Comparison of ENCODE assay signal across 8 cellular contexts in genomic region chr12:48996794-48997718, GRCh38. TPM values are rescaled to one million over a fixed set of nuclear protein-coding genes. Genes with fewer than 3 reads are reported as not detected.
DNase-seq lines count a peak whose midpoint lies in the region; ATAC-seq, FAIRE-seq and TF ChIP-seq lines count a peak whose summit lies in the region.

No MANE protein-coding gene starts in this region.

- no peaks in the 10 kb centered on the region for H3K9me3 Mint-ChIP-seq in activated T-cell treated with anti-CD3 and anti-CD28 coated beads, Interleukin-2, amount 50 U/mL, for 24 hours

- H3K36me3 ChIP-seq in thoracic aorta, result no peaks in the 10 kb centered on the region

- H3K4me3 ChIP-seq in fibroblast of mammary gland (ENCODE audit: control insufficient read depth, low read depth, low read length) (no peak overlapping the region), thoracic aorta (peak overlapping the region; percentile 68)

- no peak for ATAC-seq in thoracic aorta (ENCODE audit: insufficient number of reproducible peaks, low FRiP score, low read depth)

- no peak overlapping the region for H3K27ac ChIP-seq in thoracic aorta

- H3K4me1 Mint-ChIP-seq in activated T-cell treated with anti-CD3 and anti-CD28 coated beads, Interleukin-2, amount 50 U/mL, for 24 hours (ENCODE audit: low read depth), result peaks cover 38% of the 10 kb centered on the region

- H3K36me3 Mint-ChIP-seq in activated T-cell treated with anti-CD3 and anti-CD28 coated beads, Interleukin-2, amount 50 U/mL, for 24 hours (ENCODE audit: low read depth), result peaks cover 20% of the 10 kb centered on the region

- H3K4me3 Mint-ChIP-seq in activated T-cell treated with anti-CD3 and anti-CD28 coated beads, Interleukin-2, amount 50 U/mL, for 24 hours, result peak overlapping the region; percentile 43

- FAIRE-seq in GM12892 (lab: Jason Lieb, UNC), result peak; percentile 91

- H3K9me3 ChIP-seq in thoracic aorta, result no peaks in the 10 kb centered on the region

- H3K27ac Mint-ChIP-seq in activated T-cell treated with anti-CD3 and anti-CD28 coated beads, Interleukin-2, amount 50 U/mL, for 24 hours, result no peak overlapping the region

- no peak for TF ChIP-seq POLR2A in GM12892 (IDR thresholded peaks at IDR 0.05; ENCODE audit: low read depth, low read length)

- peaks cover 10% of the 10 kb centered on the region for H3K27me3 ChIP-seq in thoracic aorta (replicated peaks; ENCODE audit: insufficient read depth)

- H3K4me1 ChIP-seq in thoracic aorta (ENCODE audit: control insufficient read depth in 1 of 2, low read depth in 2 of 2), result peaks cover 28 to 40% of the 10 kb centered on the region in 2 donors

- TF ChIP-seq CTCF in fibroblast of mammary gland (conservative IDR thresholded peaks at IDR 0.05; ENCODE audit: control insufficient read depth, insufficient read depth, low read depth, low read length) (peak; percentile 67), thoracic aorta (IDR thresholded peaks at IDR 0.05) (peak; percentile 74)

- peak; percentile 94 for DNase-seq in 8988T
- DNase-seq in GM12892 (ENCODE audit: insufficient read length), result peak; percentile 61
- DNase-seq in NCI-H526 treated with DMSO at 0.1 percent for 48 hours (lab: John Stamatoyannopoulos, UW), result peak; percentile 72
- peak; percentile 78 for DNase-seq in activated T-cell treated with anti-CD3 and anti-CD28 coated beads, Interleukin-2, amount 50 U/mL, for 24 hours
- peak; percentile 57 for DNase-seq in fibroblast of mammary gland (ENCODE audit: low read depth)
- DNase-seq in myocyte (ENCODE audit: low read depth), result peak; percentile 80
- no peak for DNase-seq in thoracic aorta (ENCODE audit: low spot score)
- DNase-seq in NCI-H2171 (lab: John Stamatoyannopoulos, UW), result no peak

- peaks cover 78% of the 10 kb centered on the region for H3K27me3 Mint-ChIP-seq in activated T-cell treated with anti-CD3 and anti-CD28 coated beads, Interleukin-2, amount 50 U/mL, for 24 hours

RNA-seq across cellular contexts. Expression of gene DDN, which starts 2.1 kb away (rescaled TPM):
- polyA plus RNA-seq in GM12892 (2012; ENCODE audit: missing spikeins), result 2.2 TPM
- total RNA-seq in myocyte (3.4 and 12.3 TPM in 2 replicates), thoracic aorta (under 1 TPM in 1 of 2 donors, not detected in 1; 0.14 TPM)
- 1.1 TPM for polyA plus RNA-seq in myocyte (2012)

RNA-seq across cellular contexts. Expression of gene WNT1, which starts 18.9 kb away (rescaled TPM):
- polyA plus RNA-seq in GM12892 (2012; ENCODE audit: missing spikeins), result not detected
- total RNA-seq in myocyte (not detected in 2 replicates), thoracic aorta (1 to 10 TPM in 1 of 2 donors, not detected in 1; 1.2 TPM)
- polyA plus RNA-seq in myocyte (2012), result not detected

RNA-seq across cellular contexts. Expression of gene PRKAG1, which starts 21.5 kb away (rescaled TPM):
- 48.0 TPM for polyA plus RNA-seq in GM12892 (2012; ENCODE audit: missing spikeins)
- 67.0 and 76.0 TPM in 2 replicates for total RNA-seq in myocyte
- 88.8 TPM for polyA plus RNA-seq in myocyte (2012)
- 10 to 100 TPM; 53.2 to 68.1 TPM for total RNA-seq in thoracic aorta

RNA-seq across cellular contexts. Expression of gene WNT10B, which starts 25.5 kb away (rescaled TPM):
- 0.36 TPM for polyA plus RNA-seq in GM12892 (2012; ENCODE audit: missing spikeins)
- total RNA-seq in myocyte (0.83 and 1.4 TPM in 2 replicates), thoracic aorta (1 to 10 TPM in 1 of 2 donors, under 1 TPM in 1; 0.54 to 2.3 TPM)
- 1.2 TPM for polyA plus RNA-seq in myocyte (2012)

RNA-seq across cellular contexts. Expression of gene ARF3, which starts 39.8 kb away (rescaled TPM):
- 89.4 TPM for polyA plus RNA-seq in GM12892 (2012; ENCODE audit: missing spikeins)
- total RNA-seq in myocyte, result 47.6 and 54.1 TPM in 2 replicates
- 129 TPM for polyA plus RNA-seq in myocyte (2012)
- 10 to 100 TPM; 63.4 to 65.8 TPM for total RNA-seq in thoracic aorta

Comparison
In these comparisons a context has a peak if more than half of its experiments do, and no peak if none do; other contexts are left out.
1. DNase-seq: peak in 8988T (single experiment), GM12892 (single experiment), NCI-H526 treated with DMSO at 0.1 percent for 48 hours (single experiment), activated T-cell treated with anti-CD3 and anti-CD28 coated beads, Interleukin-2, amount 50 U/mL, for 24 hours (single experiment), fibroblast of mammary gland (single experiment) and myocyte (single experiment); none in thoracic aorta (single experiment) and NCI-H2171 (single experiment).